In the genomic region with DNA sequence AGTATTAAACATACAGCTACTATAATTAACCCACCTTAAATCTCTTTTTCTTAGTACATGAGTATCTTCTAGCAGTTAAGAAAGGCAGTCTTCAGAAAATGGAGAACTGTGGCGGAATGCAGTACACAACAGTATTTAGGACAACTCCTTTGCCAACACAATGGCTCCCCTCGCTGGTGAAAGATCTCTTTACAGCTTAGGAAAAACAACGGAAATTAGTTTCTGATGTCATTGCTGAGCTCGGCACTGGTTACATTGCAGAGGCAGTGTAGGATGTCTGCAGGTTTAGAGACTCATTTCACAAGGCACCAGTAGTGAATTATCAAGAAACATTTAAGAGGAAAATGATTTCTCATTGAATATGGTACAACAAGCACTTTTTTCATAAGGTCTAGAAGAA, we compare ENCODE assay signal across 8 cellular contexts. TPM values are rescaled to one million over a fixed set of nuclear protein-coding genes. Genes with fewer than 3 reads are reported as not detected.
A peak's percentile ranks its signal among the peaks of the same experiment; 100 is the strongest.
DNase-seq lines count a peak whose midpoint lies in the region; ATAC-seq and TF ChIP-seq lines count a peak whose summit lies in the region.

No MANE protein-coding gene starts in this region.

- H3K27ac ChIP-seq in body of pancreas: no peak overlapping the region

- no peak for ATAC-seq in body of pancreas

- H3K9me3 ChIP-seq in body of pancreas: no peaks in the 10 kb centered on the region

- no peak overlapping the region for H3K4me3 ChIP-seq in body of pancreas

- TF ChIP-seq CTCF in body of pancreas (IDR thresholded peaks at IDR 0.05): peak in 3 of 7 experiments; percentile 5 to 19 (median 15)

- no peak for TF ChIP-seq POLR2A in body of pancreas (IDR thresholded peaks at IDR 0.05)

- intact Hi-C loops in body of pancreas (cut with DNase I): no loop called here

- DNase-seq in stimulated activated CD4-positive, alpha-beta T cell treated with anti-CD3 and anti-CD28 coated beads, Interleukin-15, amount 100 ng/mL, for 24 hours: peak; percentile 41
- DNase-seq in stimulated activated CD4-positive, alpha-beta T cell treated with anti-CD3 and anti-CD28 coated beads, Interleukin-2, amount 100 ng/mL, for 48 hours: no peak
- DNase-seq in NCI-H2171 (lab: John Stamatoyannopoulos, UW) (peak; percentile 4), amniotic epithelial cell (ENCODE audit: low read depth) (peak; percentile 80), iPS-NIHi11 (ENCODE audit: low spot score) (peak; percentile 66), stromal cell of bone marrow (ENCODE audit: low read depth) (peak; percentile 62), activated gamma-delta T cell (lab: John Stamatoyannopoulos, UW) (no peak), body of pancreas (no peak)

- 72 to 76% methylated on average over 4 of the region's 4 CpGs for WGBS in body of pancreas, 2 donors

- H3K27me3 ChIP-seq in body of pancreas: no peaks in the 10 kb centered on the region

- no peaks in the 10 kb centered on the region for H3K4me1 ChIP-seq in body of pancreas

- peaks cover 0 to 23% of the 10 kb centered on the region in 2 donors for H3K36me3 ChIP-seq in body of pancreas (replicated peaks in 1 of 2; ENCODE audit: insufficient read depth in 1 of 2, low read depth in 2 of 2)

RNA-seq across cellular contexts. Expression of a gene that starts 43.4 kb away (rescaled TPM):
- total RNA-seq in body of pancreas: 10 to 100 TPM; 13.2 to 24.4 TPM

Comparison
In these comparisons a context has a peak if more than half of its experiments do, and no peak if none do; other contexts are left out.
1. DNase-seq: peak in stimulated activated CD4-positive, alpha-beta T cell treated with anti-CD3 and anti-CD28 coated beads, Interleukin-15, amount 100 ng/mL, for 24 hours (single experiment), NCI-H2171 (single experiment), amniotic epithelial cell (single experiment), iPS-NIHi11 (single experiment) and stromal cell of bone marrow (single experiment); none in stimulated activated CD4-positive, alpha-beta T cell treated with anti-CD3 and anti-CD28 coated beads, Interleukin-2, amount 100 ng/mL, for 48 hours (0 of 2), activated gamma-delta T cell (single experiment) and body of pancreas (0 of 4).